In the genomic region with DNA sequence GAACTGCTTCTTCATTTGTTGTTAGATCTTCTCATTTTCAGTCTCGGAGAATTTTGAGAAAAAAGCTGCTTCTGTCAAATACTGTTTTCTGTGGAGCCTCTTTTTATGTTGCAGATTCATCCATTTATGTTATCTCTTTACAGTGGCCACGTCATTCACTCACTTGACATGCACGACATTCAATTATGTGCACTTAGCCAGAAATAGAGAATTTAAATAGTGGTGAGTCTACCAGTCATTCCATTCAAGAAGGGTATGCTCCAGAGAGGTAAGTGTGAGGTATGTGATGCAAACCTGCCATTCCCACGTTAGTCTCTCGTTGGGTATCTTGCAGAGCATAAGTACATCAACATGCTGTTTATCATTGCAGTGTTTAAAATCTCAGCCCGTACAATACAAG, we compare ENCODE assay signal across 16 cellular contexts. TPM values are rescaled to one million over a fixed set of nuclear protein-coding genes. Genes with fewer than 3 reads are reported as not detected.
DNase-seq lines count a peak whose midpoint lies in the region; ATAC-seq and TF ChIP-seq lines count a peak whose summit lies in the region.
"Had no signal": no experiment of that assay in that cellular context is flagged by ENCODE, and none has a peak within 500 bp of the region (broad histone marks: within the 10 kb centered on the region; RNA-seq: fewer than 3 reads in every experiment).

No MANE protein-coding gene starts in this region.

- H2AFZ ChIP-seq in mesenchymal stem cell (ENCODE audit: low read depth, low read length): no peak overlapping the region
- H2AFZ ChIP-seq: hepatocyte had no signal

- no peaks in the 10 kb centered on the region for H3K9me3 Mint-ChIP-seq in T-helper 2 cell treated with Interferon-gamma antibody and Interleukin-4, amounts not matched to agents 5 μg/mL and 100 μg/mL, for 36 hours

- no peak for DNase-seq in T-helper 2 cell treated with Interferon-gamma antibody and Interleukin-4, amounts not matched to agents 5 μg/mL and 100 μg/mL, for 36 hours (ENCODE audit: low spot score)
- DNase-seq in mesenchymal stem cell (no peak), AG20443 (ENCODE audit: low spot score) (no peak), germinal center (ENCODE audit: low spot score) (no peak), Peyer's patch (no peak), NK-92 (lab: John Stamatoyannopoulos, UW; ENCODE audit: unreplicated experiment) (no peak)
- DNase-seq: activated effector memory CD4-positive, alpha-beta T cell treated with Interleukin-2 at 50 U/mL for 16 hours; mesendoderm; NCI-H1105; retina; T-helper 9 cell; upper lobe of right lung had no signal

- H4K91ac ChIP-seq in mesenchymal stem cell (ENCODE audit: low read length): no peak overlapping the region

- no peak overlapping the region for H3K4ac ChIP-seq in mesenchymal stem cell (ENCODE audit: low read depth in 1 of 2, low read length in 2 of 2)

- no peak overlapping the region for H2AK5ac ChIP-seq in mesenchymal stem cell (ENCODE audit: low read length, severe bottlenecking)

- H3K36me3 Mint-ChIP-seq in T-helper 2 cell treated with Interferon-gamma antibody and Interleukin-4, amounts not matched to agents 5 μg/mL and 100 μg/mL, for 36 hours (ENCODE audit: low read depth): peaks cover 51% of the 10 kb centered on the region

- no peak overlapping the region for H3K4me2 ChIP-seq in mesenchymal stem cell (ENCODE audit: low read length, poor library complexity, severe bottlenecking)
- H3K4me2 ChIP-seq: hepatocyte had no signal

- TF ChIP-seq CTCF in Peyer's patch (IDR thresholded peaks at IDR 0.05): no peak

- H3K27ac ChIP-seq in mesenchymal stem cell (ENCODE audit: low read length, poor library complexity, severe bottlenecking) (no peak overlapping the region), Peyer's patch (no peak overlapping the region)
- H3K27ac ChIP-seq: upper lobe of right lung had no signal

- peak; percentile 49 for ATAC-seq in GM18502 (IDR thresholded peaks at IDR 0.05; ENCODE audit: poor library complexity, unreplicated experiment)
- ATAC-seq in GM21619 (IDR thresholded peaks at IDR 0.05; ENCODE audit: unreplicated experiment): peak; percentile 33
- ATAC-seq: HCT116, upper lobe of right lung had no signal

- peaks cover 61% of the 10 kb centered on the region for H3K4me1 Mint-ChIP-seq in T-helper 2 cell treated with Interferon-gamma antibody and Interleukin-4, amounts not matched to agents 5 μg/mL and 100 μg/mL, for 36 hours (ENCODE audit: low read depth)

- no peak overlapping the region for H3K18ac ChIP-seq in mesenchymal stem cell (ENCODE audit: low read depth in 1 of 2, low read length in 2 of 2)

- no peak overlapping the region for H3K23ac ChIP-seq in mesenchymal stem cell (ENCODE audit: low read length in 2 of 2)

- H3K36me3 ChIP-seq in mesenchymal stem cell (ENCODE audit: control insufficient read depth in 1 of 2, insufficient read depth in 2 of 2, low read depth in 1 of 2, low read length in 2 of 2) (peaks cover 0 to 46% of the 10 kb centered on the region in 2 experiments), Peyer's patch (peaks cover 0 to 12% (median 0%) of the 10 kb centered on the region in 3 donors)

- peak overlapping the region; percentile 72 for H3K9ac ChIP-seq in mesenchymal stem cell (ENCODE audit: low read length)

- peak overlapping the region; percentile 82 for H3K27ac Mint-ChIP-seq in T-helper 2 cell treated with Interferon-gamma antibody and Interleukin-4, amounts not matched to agents 5 μg/mL and 100 μg/mL, for 36 hours

- no peaks in the 10 kb centered on the region for H3K79me1 ChIP-seq in mesenchymal stem cell (replicated peaks; ENCODE audit: low read length, poor library complexity, severe bottlenecking)

- H2BK120ac ChIP-seq in mesenchymal stem cell (ENCODE audit: low read depth, low read length): no peak overlapping the region

- H2BK12ac ChIP-seq in mesenchymal stem cell (ENCODE audit: low read length in 2 of 2): no peak overlapping the region

- no peak overlapping the region for H3K4me3 ChIP-seq in mesenchymal stem cell (ENCODE audit: insufficient read depth in 1 of 2, low read depth in 1 of 2, low read length in 2 of 2)
- H3K4me3 ChIP-seq in Peyer's patch: no peak overlapping the region
- H3K4me3 ChIP-seq: hepatocyte, upper lobe of right lung had no signal

- H3K9me3 ChIP-seq in mesenchymal stem cell (ENCODE audit: control insufficient read depth, low read length) (no peaks in the 10 kb centered on the region), Peyer's patch (no peaks in the 10 kb centered on the region)
- H3K9me3 ChIP-seq: upper lobe of right lung had no signal

- TF ChIP-seq POLR2A in Peyer's patch (IDR thresholded peaks at IDR 0.05): no peak

- peak overlapping the region; percentile 54 for H3K4me3 Mint-ChIP-seq in T-helper 2 cell treated with Interferon-gamma antibody and Interleukin-4, amounts not matched to agents 5 μg/mL and 100 μg/mL, for 36 hours

- peaks cover 4% of the 10 kb centered on the region for H3K4me1 ChIP-seq in mesenchymal stem cell (ENCODE audit: control insufficient read depth, insufficient read depth, low read depth, low read length)
- H3K4me1 ChIP-seq in Peyer's patch: peaks cover 0 to 28% (median 0%) of the 10 kb centered on the region in 4 donors

- no peak overlapping the region for H3K14ac ChIP-seq in mesenchymal stem cell (ENCODE audit: low read length in 2 of 2)

- no peak overlapping the region for H4K8ac ChIP-seq in mesenchymal stem cell (ENCODE audit: low read length)

- H3K27me3 Mint-ChIP-seq in T-helper 2 cell treated with Interferon-gamma antibody and Interleukin-4, amounts not matched to agents 5 μg/mL and 100 μg/mL, for 36 hours (ENCODE audit: low read depth): no peaks in the 10 kb centered on the region

- WGBS in mesenchymal stem cell: 90% methylated on average over 6 of the region's 6 CpGs

- H3K27me3 ChIP-seq in mesenchymal stem cell (ENCODE audit: control insufficient read depth in 1 of 2, insufficient read depth in 1 of 2, low read length in 2 of 2) (no peaks in the 10 kb centered on the region), Peyer's patch (no peaks in the 10 kb centered on the region)
- H3K27me3 ChIP-seq: hepatocyte, upper lobe of right lung had no signal

- H2BK5ac ChIP-seq in mesenchymal stem cell (ENCODE audit: low read depth, low read length, poor library complexity, severe bottlenecking): no peak overlapping the region

- no peak overlapping the region for H2BK15ac ChIP-seq in mesenchymal stem cell (ENCODE audit: low read depth, poor library complexity, severe bottlenecking)

RNA-seq across cellular contexts. Expression of a gene that starts 9.8 kb away (rescaled TPM):
- polyA plus RNA-seq in mesenchymal stem cell (2013, experiment 1 of 2): 59.1 TPM
- polyA plus RNA-seq in mesenchymal stem cell (2013, experiment 2 of 2): 58.9 TPM
- 100 to 1,000 TPM in 1 of 4 donors, 10 to 100 TPM in 3; 37.7 to 106 (median 63.7) TPM for total RNA-seq in Peyer's patch

RNA-seq across cellular contexts. Expression of a gene that starts 30.3 kb away (rescaled TPM):
- polyA plus RNA-seq in mesenchymal stem cell (2013, experiment 1 of 2): 13.1 TPM
- 11.6 TPM for polyA plus RNA-seq in mesenchymal stem cell (2013, experiment 2 of 2)
- total RNA-seq in Peyer's patch: 10 to 100 TPM in 2 of 4 donors, 1 to 10 TPM in 2; 8.9 to 65.2 (median 12.7) TPM
